In genomic region chr7:94284120-94284519, GRCh38 we compare ENCODE assay signal across 21 cellular contexts.
"Had no signal": no experiment of that assay in that cellular context is flagged by ENCODE, and none has a peak within 500 bp of the region (broad histone marks: within the 10 kb centered on the region; RNA-seq: fewer than 3 reads in every experiment).

No MANE protein-coding gene starts in this region.

- H3K9me3 ChIP-seq: mucosa of descending colon, thyroid gland had no signal

- DNase-seq: activated CD4-positive, alpha-beta T cell treated with anti-CD3 and anti-CD28 coated beads for 1 hour; activated CD4-positive, alpha-beta T cell treated with anti-CD3 and anti-CD28 coated beads, Interleukin-2, amount 50 U/mL, for 4 hours; activated CD8-positive, alpha-beta memory T cell treated with anti-CD3 and anti-CD28 coated beads, Interleukin-2, amount 10 ng/mL, durations not matched to agents 7 days and 5 days; activated naive CD4-positive, alpha-beta T cell treated with anti-CD3 and anti-CD28 coated beads, Interleukin-2, amount 10 ng/mL, durations not matched to agents 7 days and 5 days; activated T-cell treated with anti-CD3 and anti-CD28 coated beads, Interleukin-2, amount 50 U/mL, for 1 hour; central memory CD4-positive, alpha-beta T cell; left colon; mammary epithelial cell; mucosa of descending colon; naive thymus-derived CD8-positive, alpha-beta T cell; occipital lobe; stimulated activated CD4-positive, alpha-beta T cell treated with anti-CD3 and anti-CD28 coated beads, Interleukin-15, amount 100 ng/mL, for 24 hours; stimulated activated CD4-positive, alpha-beta T cell treated with anti-CD3 and anti-CD28 coated beads, Interleukin-4, amount 100 ng/mL, for 1 hour; stimulated activated naive B cell treated with anti-CD40 and anti-IgM and Interleukin-4, amounts not matched to agents 10 μg/mL and 1 μg/mL and 100 μg/mL, for 72 hours; T-helper 1 cell; T1000; thyroid gland had no signal

- ATAC-seq: activated CD8-positive, alpha-beta memory T cell treated with anti-CD3 and anti-CD28 coated beads, Interleukin-2, amount 10 ng/mL, durations not matched to agents 7 days and 5 days; esophagus mucosa; left colon; mucosa of descending colon; naive thymus-derived CD8-positive, alpha-beta T cell; stimulated activated naive B cell treated with anti-CD40 and anti-IgM and Interleukin-4, amounts not matched to agents 10 μg/mL and 1 μg/mL and 100 μg/mL, for 72 hours had no signal

- H3K4me3 ChIP-seq: coronary artery, mucosa of descending colon, skin epidermis, thyroid gland had no signal

- H3K27me3 ChIP-seq: thyroid gland had no signal

- H3K27ac ChIP-seq: coronary artery, skin epidermis, thyroid gland, VCaP had no signal

- H3K36me3 ChIP-seq: thyroid gland had no signal
